In genomic region chr12:89521348-89522238, GRCh38 we compare ENCODE assay signal across 8 cellular contexts. TPM values are rescaled to one million over a fixed set of nuclear protein-coding genes. Genes with fewer than 3 reads are reported as not detected.
DNase-seq lines count a peak whose midpoint lies in the region; ATAC-seq and TF ChIP-seq lines count a peak whose summit lies in the region.

No MANE protein-coding gene starts in this region.

- H3K36me3 Mint-ChIP-seq in T-helper 2 cell treated with Interferon-gamma antibody and Interleukin-4, amounts not matched to agents 5 μg/mL and 100 μg/mL, for 36 hours (ENCODE audit: low read depth): peaks cover 48% of the 10 kb centered on the region

- H4K20me1 ChIP-seq in SU-DHL-6 (ENCODE audit: low read depth, low read length): peaks cover 12% of the 10 kb centered on the region; the same call in 1 of the 2 replicates
- H4K20me1 ChIP-seq in smooth muscle cell (ENCODE audit: low read depth): peaks cover 12% of the 10 kb centered on the region

- peak overlapping the region; percentile 81 for H3K4me3 Mint-ChIP-seq in T-helper 2 cell treated with Interferon-gamma antibody and Interleukin-4, amounts not matched to agents 5 μg/mL and 100 μg/mL, for 36 hours

- H3K27ac ChIP-seq in SU-DHL-6 (ENCODE audit: low read depth, low read length) (no peak overlapping the region), smooth muscle cell (ENCODE audit: low read depth) (no peak overlapping the region), neuronal stem cell (replicated peaks; ENCODE audit: low read length) (no peak overlapping the region)

- H3K9me2 ChIP-seq in SU-DHL-6 (replicated peaks; ENCODE audit: insufficient read depth, low read length): no peaks in the 10 kb centered on the region

- no peak overlapping the region for H3K14ac ChIP-seq in neuronal stem cell (ENCODE audit: low read length)

- no peak overlapping the region for H4K91ac ChIP-seq in neuronal stem cell (ENCODE audit: low read depth, low read length, poor library complexity)

- H2AFZ ChIP-seq in SU-DHL-6 (ENCODE audit: low read depth, low read length, severe bottlenecking): no peak overlapping the region
- no peak overlapping the region for H2AFZ ChIP-seq in smooth muscle cell (ENCODE audit: low read depth)
- no peak overlapping the region for H2AFZ ChIP-seq in neuronal stem cell (ENCODE audit: low read length)

- H3K79me2 ChIP-seq in SU-DHL-6 (ENCODE audit: insufficient read depth, low read length): no peaks in the 10 kb centered on the region; the same call in 1 of the 2 replicates
- H3K79me2 ChIP-seq in smooth muscle cell (ENCODE audit: low read depth): peaks cover 40% of the 10 kb centered on the region

- no peak for TF ChIP-seq CTCF in SU-DHL-6 (IDR thresholded peaks at IDR 0.05; ENCODE audit: insufficient read depth, low read length, poor library complexity, severe bottlenecking)
- TF ChIP-seq CTCF in epithelial cell of proximal tubule (conservative IDR thresholded peaks at IDR 0.05; ENCODE audit: low read depth, low read length): no peak
- TF ChIP-seq CTCF in smooth muscle cell (IDR thresholded peaks at IDR 0.05; ENCODE audit: borderline replicate concordance, insufficient read depth, poor library complexity, severe bottlenecking): no peak

- H2AK5ac ChIP-seq in neuronal stem cell (ENCODE audit: low read depth, low read length): no peak overlapping the region

- H3K27ac Mint-ChIP-seq in T-helper 2 cell treated with Interferon-gamma antibody and Interleukin-4, amounts not matched to agents 5 μg/mL and 100 μg/mL, for 36 hours: peak overlapping the region; percentile 42

- no peak overlapping the region for H2BK15ac ChIP-seq in neuronal stem cell (ENCODE audit: low read length)

- no peaks in the 10 kb centered on the region for H3K9me3 Mint-ChIP-seq in T-helper 2 cell treated with Interferon-gamma antibody and Interleukin-4, amounts not matched to agents 5 μg/mL and 100 μg/mL, for 36 hours

- H3F3A ChIP-seq in SU-DHL-6 (ENCODE audit: insufficient read depth) (peaks cover 7% of the 10 kb centered on the region), smooth muscle cell (ENCODE audit: low read depth) (peaks cover 4% of the 10 kb centered on the region)

- no peak for ATAC-seq in HG03439 (IDR thresholded peaks at IDR 0.05; ENCODE audit: unreplicated experiment)

- H3K27me3 ChIP-seq in SU-DHL-6 (ENCODE audit: low read length) (no peaks in the 10 kb centered on the region), smooth muscle cell (ENCODE audit: low read depth) (no peaks in the 10 kb centered on the region), neuronal stem cell (ENCODE audit: control insufficient read depth in 3 of 3, insufficient read depth in 3 of 3, low read depth in 1 of 3, low read length in 3 of 3) (no peaks in the 10 kb centered on the region)

- H3K4me3 ChIP-seq in SU-DHL-6 (ENCODE audit: insufficient read depth, low read length, poor library complexity, severe bottlenecking) (no peak overlapping the region), epithelial cell of proximal tubule (ENCODE audit: low read depth, low read length) (peak overlapping the region; percentile 34), smooth muscle cell (peak overlapping the region; percentile 17), neuronal stem cell (ENCODE audit: low read length in 2 of 2) (no peak overlapping the region)

- no peaks in the 10 kb centered on the region for H3K36me3 ChIP-seq in SU-DHL-6 (ENCODE audit: low read length)
- no peaks in the 10 kb centered on the region for H3K36me3 ChIP-seq in smooth muscle cell (ENCODE audit: low read depth)
- H3K36me3 ChIP-seq in neuronal stem cell (replicated peaks in 1 of 2; ENCODE audit: control insufficient read depth in 2 of 2, insufficient read depth in 2 of 2, low read length in 2 of 2): peaks cover 0 to 29% of the 10 kb centered on the region in 2 donors

- 84% methylated on average over 7 of the region's 7 CpGs for WGBS in smooth muscle cell (ENCODE audit: low lambda C conversion rate)
- no CpG with 5 or more reads among the region's 7 CpGs for WGBS in neuronal stem cell (ENCODE audit: extremely low coverage in 2 of 2, insufficient read length in 2 of 2, insufficient replicate concordance in 1 of 2), 2 donors

- peaks cover 3% of the 10 kb centered on the region for H3K79me1 ChIP-seq in neuronal stem cell (ENCODE audit: low read depth, low read length)

- no peaks in the 10 kb centered on the region for H3K9me3 ChIP-seq in SU-DHL-6 (ENCODE audit: insufficient read depth, low read length)
- no peaks in the 10 kb centered on the region for H3K9me3 ChIP-seq in smooth muscle cell (replicated peaks; ENCODE audit: low read depth)
- no peaks in the 10 kb centered on the region for H3K9me3 ChIP-seq in neuronal stem cell (replicated peaks in 1 of 2; ENCODE audit: control insufficient read depth in 2 of 2, insufficient read depth in 1 of 2, low read depth in 1 of 2, low read length in 2 of 2)

- no peak overlapping the region for H3K23ac ChIP-seq in neuronal stem cell (ENCODE audit: low read depth, low read length, poor library complexity)

- no peak overlapping the region for H2BK120ac ChIP-seq in neuronal stem cell (ENCODE audit: low read depth, low read length)

- no peak overlapping the region for H2BK5ac ChIP-seq in neuronal stem cell (ENCODE audit: low read length)

- H3K4me1 ChIP-seq in smooth muscle cell (ENCODE audit: low read depth) (peaks cover 11% of the 10 kb centered on the region), neuronal stem cell (ENCODE audit: control insufficient read depth in 2 of 2, insufficient read depth in 1 of 2, low read depth in 1 of 2, low read length in 2 of 2) (peaks cover 0 to 5% of the 10 kb centered on the region in 2 donors)

- H3K4ac ChIP-seq in neuronal stem cell (ENCODE audit: low read length): no peak overlapping the region

- no peaks in the 10 kb centered on the region for H3K27me3 Mint-ChIP-seq in T-helper 2 cell treated with Interferon-gamma antibody and Interleukin-4, amounts not matched to agents 5 μg/mL and 100 μg/mL, for 36 hours (ENCODE audit: low read depth)

- peak overlapping the region; percentile 30 for H3K4me2 ChIP-seq in SU-DHL-6 (ENCODE audit: low read depth, low read length, poor library complexity, severe bottlenecking)
- peak overlapping the region; percentile 90 for H3K4me2 ChIP-seq in smooth muscle cell
- no peak overlapping the region for H3K4me2 ChIP-seq in neuronal stem cell (ENCODE audit: insufficient read depth, low read length, poor library complexity, severe bottlenecking)

- no peak overlapping the region for H2BK12ac ChIP-seq in neuronal stem cell (ENCODE audit: low read length)

- H4K8ac ChIP-seq in neuronal stem cell (ENCODE audit: low read depth, low read length): no peak overlapping the region

- no peak for DNase-seq in T-helper 2 cell treated with Interferon-gamma antibody and Interleukin-4, amounts not matched to agents 5 μg/mL and 100 μg/mL, for 36 hours (ENCODE audit: low spot score)
- DNase-seq in T-helper 2 cell (no peak), epithelial cell of proximal tubule (ENCODE audit: low read depth) (no peak), smooth muscle cell (lab: John Stamatoyannopoulos, UW; ENCODE audit: unreplicated experiment) (no peak), NCI-H82 (lab: John Stamatoyannopoulos, UW) (no peak), neuronal stem cell (ENCODE audit: low spot score) (no peak)

- H3K4me1 Mint-ChIP-seq in T-helper 2 cell treated with Interferon-gamma antibody and Interleukin-4, amounts not matched to agents 5 μg/mL and 100 μg/mL, for 36 hours (ENCODE audit: low read depth): peaks cover 49% of the 10 kb centered on the region

- H3K9ac ChIP-seq in SU-DHL-6 (ENCODE audit: low read length) (no peak overlapping the region), smooth muscle cell (ENCODE audit: low read depth) (no peak overlapping the region), neuronal stem cell (ENCODE audit: low read depth, low read length, poor library complexity) (no peak overlapping the region)

- no peak overlapping the region for H3K18ac ChIP-seq in neuronal stem cell (ENCODE audit: low read length)

RNA-seq across cellular contexts. Expression of gene GALNT4, which starts 3.0 kb away (rescaled TPM):
- total RNA-seq in epithelial cell of proximal tubule: 4.1 and 5.7 TPM in 2 replicates
- 3.6 and 5.2 TPM in 2 replicates for total RNA-seq in smooth muscle cell
- polyA plus RNA-seq in smooth muscle cell: 1.5 and 2.3 TPM in 2 replicates
- 0.43 TPM for polyA plus RNA-seq in neuronal stem cell (2013, experiment 1 of 2)
- polyA plus RNA-seq in neuronal stem cell (2013, experiment 2 of 2): 0.60 TPM

RNA-seq across cellular contexts. Expression of gene POC1B, which starts 4.3 kb away (rescaled TPM):
- total RNA-seq in epithelial cell of proximal tubule (14.9 and 15.3 TPM in 2 replicates), smooth muscle cell (13.3 and 21.6 TPM in 2 replicates)
- polyA plus RNA-seq in smooth muscle cell: 9.1 and 11.7 TPM in 2 replicates
- polyA plus RNA-seq in neuronal stem cell (2013, experiment 1 of 2): 19.1 TPM
- 19.1 TPM for polyA plus RNA-seq in neuronal stem cell (2013, experiment 2 of 2)

Comparison
In these comparisons a context has a peak if more than half of its experiments do, and no peak if none do; other contexts are left out.
1. H3K4me3 ChIP-seq: peak in epithelial cell of proximal tubule (single experiment) and smooth muscle cell (single experiment); none in SU-DHL-6 (single experiment) and neuronal stem cell (0 of 2).